Comparison of ENCODE assay signal across 8 cellular contexts in genomic region chr6:90478789-90479602, GRCh38.
DNase-seq lines count a peak whose midpoint lies in the region; ATAC-seq, FAIRE-seq and TF ChIP-seq lines count a peak whose summit lies in the region.

No MANE protein-coding gene starts in this region.

- TF ChIP-seq EP300 in ovary (IDR thresholded peaks at IDR 0.05), result no peak
- no peak for TF ChIP-seq EP300 in upper lobe of left lung (IDR thresholded peaks at IDR 0.05)

- peak overlapping the region; percentile 43 for H3K27ac ChIP-seq in SJSA1
- H3K27ac ChIP-seq in ovary, result no peak overlapping the region
- no peak overlapping the region for H3K27ac ChIP-seq in upper lobe of left lung

- H3K4me1 ChIP-seq in SJSA1 (replicated peaks) (peaks cover 9% of the 10 kb centered on the region), ovary (ENCODE audit: insufficient read depth) (no peaks in the 10 kb centered on the region), upper lobe of left lung (peaks cover 4 to 8% (median 6%) of the 10 kb centered on the region in 4 donors)

- H3K9me3 ChIP-seq in SJSA1 (replicated peaks) (no peaks in the 10 kb centered on the region), ovary (no peaks in the 10 kb centered on the region), upper lobe of left lung (no peaks in the 10 kb centered on the region)

- peak; percentile 89 for ATAC-seq in HG02642 (IDR thresholded peaks at IDR 0.05; ENCODE audit: poor library complexity, unreplicated experiment)
- peak; percentile 96 to 99 for ATAC-seq in upper lobe of left lung (ENCODE audit: low FRiP score in 2 of 2)

- H3K4me3 ChIP-seq in SJSA1 (no peak overlapping the region), ovary (no peak overlapping the region), upper lobe of left lung (no peak overlapping the region)

- 34 to 37% (median 36%) methylated on average over 15 of the region's 15 CpGs for WGBS in ovary, 3 donors
- WGBS in upper lobe of left lung, 2 donors, result 34% methylated on average over 15 of the region's 15 CpGs

- intact Hi-C loops in ovary (cut with DNase I), result loop anchor here (2.0 to 10.0 kb wide), 4 partner anchors 74 to 538 kb away; partner anchors contain the start of gene BACH2 (in 2 of the 4)

- TF ChIP-seq CTCF in GM12872 (IDR thresholded peaks at IDR 0.05; ENCODE audit: insufficient read depth, low read depth, low read length) (peak; percentile 85), ovary (IDR thresholded peaks at IDR 0.05) (peak; percentile 84 to 95 (median 90)), upper lobe of left lung (IDR thresholded peaks at IDR 0.05) (peak; percentile 87 to 93 (median 88))

- TF ChIP-seq POLR2A in ovary (IDR thresholded peaks at IDR 0.05) (no peak), upper lobe of left lung (IDR thresholded peaks at IDR 0.05) (no peak)

- peak; percentile 84 for FAIRE-seq in frontal cortex (lab: Jason Lieb, UNC)

- H3K36me3 ChIP-seq in SJSA1 (no peaks in the 10 kb centered on the region), ovary (no peaks in the 10 kb centered on the region), upper lobe of left lung (no peaks in the 10 kb centered on the region)

- H3K27me3 ChIP-seq in SJSA1 (replicated peaks) (no peaks in the 10 kb centered on the region), ovary (no peaks in the 10 kb centered on the region), upper lobe of left lung (no peaks in the 10 kb centered on the region)

- peak; percentile 63 for DNase-seq in NCI-H1048 (lab: John Stamatoyannopoulos, UW)
- peak; percentile 84 to 94 for DNase-seq in SJSA1 (ENCODE audit: low read depth in 1 of 2, low spot score in 2 of 2)
- peak; percentile 43 to 57 (median 50) for DNase-seq in activated naive CD4-positive, alpha-beta T cell (lab: John Stamatoyannopoulos, UW)
- DNase-seq in frontal cortex (ENCODE audit: low spot score in 2 of 2), result peak; percentile 41 to 81
- peak; percentile 84 to 93 (median 86) for DNase-seq in ovary
- DNase-seq in upper lobe of left lung, result peak in 1 of 2 donors; percentile 93
